13 cellular contexts compared by ENCODE assay signal in genomic region chr5:173143567-173143966, GRCh38. TPM values are rescaled to one million over a fixed set of nuclear protein-coding genes. Genes with fewer than 3 reads are reported as not detected.
DNase-seq lines count a peak whose midpoint lies in the region; ATAC-seq and TF ChIP-seq lines count a peak whose summit lies in the region.
"Had no signal": no experiment of that assay in that cellular context is flagged by ENCODE, and none has a peak within 500 bp of the region (broad histone marks: within the 10 kb centered on the region; RNA-seq: fewer than 3 reads in every experiment).

No MANE protein-coding gene starts in this region.

- no peak overlapping the region for H3K23ac ChIP-seq in trophoblast cell (ENCODE audit: low read length)

- ATAC-seq in activated CD4-positive, alpha-beta T cell treated with anti-CD3 and anti-CD28 coated beads for 36 hours: no peak
- ATAC-seq in foreskin keratinocyte (no peak), GM18511 (IDR thresholded peaks at IDR 0.05; ENCODE audit: unreplicated experiment) (no peak)

- peaks cover 13% of the 10 kb centered on the region for H3K4me1 Mint-ChIP-seq in activated CD4-positive, alpha-beta T cell treated with anti-CD3 and anti-CD28 coated beads, Interleukin-2, amount 10 ng/mL, durations not matched to agents 24 days and 14 days
- peaks cover 10% of the 10 kb centered on the region for H3K4me1 Mint-ChIP-seq in activated CD4-positive, alpha-beta T cell treated with anti-CD3 and anti-CD28 coated beads for 36 hours

- no peaks in the 10 kb centered on the region for H3K27me3 Mint-ChIP-seq in activated CD4-positive, alpha-beta T cell treated with anti-CD3 and anti-CD28 coated beads, Interleukin-2, amount 10 ng/mL, durations not matched to agents 24 days and 14 days
- no peaks in the 10 kb centered on the region for H3K27me3 Mint-ChIP-seq in activated CD4-positive, alpha-beta T cell treated with anti-CD3 and anti-CD28 coated beads for 36 hours
- H3K27me3 Mint-ChIP-seq: activated B cell treated with CpG ODN at 0.5 μM for 24 hours; stimulated activated naive CD8-positive, alpha-beta T cell treated with anti-CD3 and anti-CD28 coated beads, Interleukin-15, amount 100 ng/mL, for 72 hours had no signal

- no peaks in the 10 kb centered on the region for H3K4me1 ChIP-seq in PC-9 (replicated peaks; ENCODE audit: insufficient read depth)
- no peaks in the 10 kb centered on the region for H3K4me1 ChIP-seq in foreskin keratinocyte
- no peaks in the 10 kb centered on the region for H3K4me1 ChIP-seq in trophoblast cell (ENCODE audit: control insufficient read depth in 1 of 2, insufficient read depth in 2 of 2, low read length in 2 of 2)
- H3K4me1 ChIP-seq in ascending aorta: peaks cover 0 to 4% of the 10 kb centered on the region in 2 donors

- H3K36me3 ChIP-seq in PC-9 (ENCODE audit: low read depth) (peaks cover 3% of the 10 kb centered on the region; the same call in 1 of the 2 replicates), trophoblast cell (ENCODE audit: control insufficient read depth in 1 of 2, insufficient read depth in 2 of 2, low read length in 2 of 2) (no peaks in the 10 kb centered on the region), ascending aorta (peaks cover 4 to 17% of the 10 kb centered on the region in 2 donors)
- H3K36me3 ChIP-seq: neutrophil had no signal

- no CpG with 5 or more reads among the region's 8 CpGs for WGBS in trophoblast cell (ENCODE audit: extremely low coverage, insufficient coverage, insufficient read length)

- no TSS peak for BruUV-seq in PC-9 (replicated peaks; lab: Mats Ljungman, UMichigan)

- H3K27me3 ChIP-seq in PC-9 (ENCODE audit: insufficient read depth, low read depth): no peaks in the 10 kb centered on the region
- no peaks in the 10 kb centered on the region for H3K27me3 ChIP-seq in foreskin keratinocyte
- H3K27me3 ChIP-seq in trophoblast cell (ENCODE audit: insufficient read depth, low read length): no peaks in the 10 kb centered on the region
- H3K27me3 ChIP-seq in ascending aorta: no peaks in the 10 kb centered on the region
- H3K27me3 ChIP-seq: neutrophil, right atrium auricular region had no signal

- no peak overlapping the region for H3K14ac ChIP-seq in trophoblast cell (ENCODE audit: low read length)

- TF ChIP-seq CTCF in PC-9 (conservative IDR thresholded peaks at IDR 0.05) (no peak), foreskin keratinocyte (conservative IDR thresholded peaks at IDR 0.05) (no peak), ascending aorta (IDR thresholded peaks at IDR 0.05) (no peak)

- H2AFZ ChIP-seq in PC-9: peak overlapping the region; percentile 96; the same call in 1 of the 2 replicates
- no peak overlapping the region for H2AFZ ChIP-seq in trophoblast cell (ENCODE audit: insufficient read depth, low read length, poor library complexity)

- no peak overlapping the region for H2AK5ac ChIP-seq in trophoblast cell (ENCODE audit: low read length)

- H3K4ac ChIP-seq in trophoblast cell (ENCODE audit: low read depth, low read length): no peak overlapping the region

- H4K12ac ChIP-seq in trophoblast cell (ENCODE audit: low read depth, low read length): peak overlapping the region; percentile 85

- no peaks in the 10 kb centered on the region for H3K9me3 ChIP-seq in PC-9 (ENCODE audit: insufficient read depth, low read depth)
- H3K9me3 ChIP-seq in trophoblast cell (ENCODE audit: insufficient read depth, low read depth, low read length): no peaks in the 10 kb centered on the region
- no peaks in the 10 kb centered on the region for H3K9me3 ChIP-seq in ascending aorta
- H3K9me3 ChIP-seq: neutrophil, right atrium auricular region had no signal

- H3K36me3 Mint-ChIP-seq in activated CD4-positive, alpha-beta T cell treated with anti-CD3 and anti-CD28 coated beads, Interleukin-2, amount 10 ng/mL, durations not matched to agents 24 days and 14 days (ENCODE audit: low read depth): peaks cover 3% of the 10 kb centered on the region
- peaks cover 12% of the 10 kb centered on the region for H3K36me3 Mint-ChIP-seq in activated CD4-positive, alpha-beta T cell treated with anti-CD3 and anti-CD28 coated beads for 36 hours (ENCODE audit: low read depth)

- H3K4me2 ChIP-seq in PC-9 (peak overlapping the region; percentile 82), trophoblast cell (ENCODE audit: low read length) (no peak overlapping the region)

- no peak overlapping the region for H4K91ac ChIP-seq in trophoblast cell (ENCODE audit: low read depth, low read length)

- POLR2A ChIA-PET in activated CD4-positive, alpha-beta T cell treated with anti-CD3 and anti-CD28 coated beads for 36 hours (lab: Charles Lee): no interaction called here
- POLR2A ChIA-PET in PC-9 (lab: Charles Lee; ENCODE audit: unreplicated experiment): no interaction called here

- CTCF ChIA-PET in activated CD4-positive, alpha-beta T cell treated with anti-CD3 and anti-CD28 coated beads for 36 hours (lab: Charles Lee): interaction anchor here (0.9 to 2.5 kb wide), 3 partner anchors 8 to 108 kb away, joined by 3 to 12 read pairs (median 3); no protein-coding TSS in a partner anchor
- CTCF ChIA-PET in PC-9 (lab: Charles Lee): no interaction called here

- no peak overlapping the region for H2BK12ac ChIP-seq in trophoblast cell (ENCODE audit: low read length)

- intact Hi-C loops in activated CD4-positive, alpha-beta T cell treated with anti-CD3 and anti-CD28 coated beads, Interleukin-2, amount 10 ng/mL, durations not matched to agents 24 days and 14 days (cut with micrococcal nuclease): no loop called here
- intact Hi-C loops in activated CD4-positive, alpha-beta T cell treated with anti-CD3 and anti-CD28 coated beads for 36 hours (cut with DNase I, micrococcal nuclease): loop anchor here in 1 of 2 experiments (10.0 kb wide), 3 partner anchors 429 to 1139 kb away; partner anchors contain the start of genes CPEB4 and FBXW11
- intact Hi-C loops in PC-9 (cut with micrococcal nuclease; ENCODE audit: unreplicated experiment): loop anchor here (5.0 kb wide), 1 partner anchor 431 kb away; no protein-coding TSS in a partner anchor
- intact Hi-C loops in ascending aorta (cut with DNase I): loop anchor here (5.0 to 10.0 kb wide), 2 partner anchors 431 to 859 kb away; partner anchors contain the start of gene UBTD2

- H3K9me3 Mint-ChIP-seq in activated CD4-positive, alpha-beta T cell treated with anti-CD3 and anti-CD28 coated beads, Interleukin-2, amount 10 ng/mL, durations not matched to agents 24 days and 14 days: no peaks in the 10 kb centered on the region
- no peaks in the 10 kb centered on the region for H3K9me3 Mint-ChIP-seq in activated CD4-positive, alpha-beta T cell treated with anti-CD3 and anti-CD28 coated beads for 36 hours (ENCODE audit: low read depth)
- H3K9me3 Mint-ChIP-seq: activated B cell treated with CpG ODN at 0.5 μM for 24 hours; stimulated activated naive CD8-positive, alpha-beta T cell treated with anti-CD3 and anti-CD28 coated beads, Interleukin-15, amount 100 ng/mL, for 72 hours had no signal

- H3K9me2 ChIP-seq in PC-9 (ENCODE audit: insufficient read depth): no peaks in the 10 kb centered on the region

- no peak overlapping the region for H3K18ac ChIP-seq in trophoblast cell (ENCODE audit: low read length)

- H3K9ac ChIP-seq in trophoblast cell (ENCODE audit: low read length): no peak overlapping the region

- H2BK120ac ChIP-seq in trophoblast cell (ENCODE audit: insufficient read depth, low read length, poor library complexity): no peak overlapping the region

- H3K4me3 ChIP-seq in PC-9 (no peak overlapping the region; the same call in 1 of the 2 replicates), trophoblast cell (ENCODE audit: low read depth, low read length) (no peak overlapping the region), ascending aorta (no peak overlapping the region)
- H3K4me3 ChIP-seq: lung had no signal

- H3K79me2 ChIP-seq in PC-9 (ENCODE audit: low read depth) (0 out of 2 replicates have a peak, but pooled peaks cover 7% of the 10 kb centered on the region), trophoblast cell (ENCODE audit: control insufficient read depth, insufficient read depth, low read length, poor library complexity) (no peaks in the 10 kb centered on the region)

- DNase-seq in activated CD4-positive, alpha-beta T cell treated with anti-CD3 and anti-CD28 coated beads, Interleukin-2, amount 10 ng/mL, durations not matched to agents 24 days and 14 days: no peak
- DNase-seq in activated CD4-positive, alpha-beta T cell treated with anti-CD3 and anti-CD28 coated beads for 36 hours: no peak
- no peak for DNase-seq in PC-9
- DNase-seq in foreskin keratinocyte: no peak
- DNase-seq in trophoblast cell: no peak
- no peak for DNase-seq in foreskin melanocyte
- no peak for DNase-seq in ascending aorta (ENCODE audit: low spot score in 2 of 2)

- peak overlapping the region; percentile 34 for H3K27ac Mint-ChIP-seq in activated CD4-positive, alpha-beta T cell treated with anti-CD3 and anti-CD28 coated beads, Interleukin-2, amount 10 ng/mL, durations not matched to agents 24 days and 14 days
- no peak overlapping the region for H3K27ac Mint-ChIP-seq in activated CD4-positive, alpha-beta T cell treated with anti-CD3 and anti-CD28 coated beads for 36 hours

- peak overlapping the region; percentile 79 for H4K8ac ChIP-seq in trophoblast cell (ENCODE audit: low read depth, low read length)

- H4K20me1 ChIP-seq in PC-9 (ENCODE audit: insufficient read depth): no peaks in the 10 kb centered on the region

- H3K4me3 Mint-ChIP-seq in activated CD4-positive, alpha-beta T cell treated with anti-CD3 and anti-CD28 coated beads, Interleukin-2, amount 10 ng/mL, durations not matched to agents 24 days and 14 days: no peak overlapping the region
- H3K4me3 Mint-ChIP-seq in activated CD4-positive, alpha-beta T cell treated with anti-CD3 and anti-CD28 coated beads for 36 hours: no peak overlapping the region

- H3K79me1 ChIP-seq in trophoblast cell (ENCODE audit: low read length): peaks cover 2% of the 10 kb centered on the region

- H3K27ac ChIP-seq in PC-9 (no peak overlapping the region), foreskin keratinocyte (peak overlapping the region; percentile 7), trophoblast cell (ENCODE audit: low read depth, low read length) (no peak overlapping the region), ascending aorta (no peak overlapping the region)

- no peak overlapping the region for H2BK5ac ChIP-seq in trophoblast cell (ENCODE audit: low read depth, low read length, poor library complexity)

- no peaks in the 10 kb centered on the region for H3F3A ChIP-seq in PC-9 (ENCODE audit: insufficient read depth, low read depth)

RNA-seq across cellular contexts. Expression of gene BNIP1, which starts 0.8 kb away (rescaled TPM):
- 20.9 and 26.5 TPM in 2 replicates for total RNA-seq in activated CD4-positive, alpha-beta T cell treated with anti-CD3 and anti-CD28 coated beads, Interleukin-2, amount 10 ng/mL, durations not matched to agents 24 days and 14 days
- 10 to 100 TPM; 24.2 to 26.8 TPM for total RNA-seq in activated CD4-positive, alpha-beta T cell treated with anti-CD3 and anti-CD28 coated beads for 36 hours
- 13.3 and 13.5 TPM in 2 replicates for total RNA-seq in PC-9 (2021)
- total RNA-seq in foreskin keratinocyte: 14.5 and 15.3 TPM in 2 replicates
- 17.9 and 18.0 TPM in 2 replicates for polyA plus RNA-seq in foreskin keratinocyte
- polyA plus RNA-seq in trophoblast cell (2013): 9.7 and 10.0 TPM in 2 replicates
- 11.3 TPM for total RNA-seq in ascending aorta
